ENCODE assay signal across 8 cellular contexts in genomic region chr1:39214998-39215873, GRCh38. TPM values are rescaled to one million over a fixed set of nuclear protein-coding genes. Genes with fewer than 3 reads are reported as not detected.
DNase-seq lines count a peak whose midpoint lies in the region; ATAC-seq, FAIRE-seq and TF ChIP-seq lines count a peak whose summit lies in the region.

No MANE protein-coding gene starts in this region.

- H3K79me2 ChIP-seq in neural progenitor cell (ENCODE audit: low read depth) = peaks cover 86% of the 10 kb centered on the region

- H3K27ac ChIP-seq in colonic mucosa (peak overlapping the region; percentile 16), neural progenitor cell (peak overlapping the region; percentile 95)

- H3K27me3 ChIP-seq in colonic mucosa = no peaks in the 10 kb centered on the region
- no peaks in the 10 kb centered on the region for H3K27me3 ChIP-seq in neural progenitor cell

- peaks cover 33% of the 10 kb centered on the region for H3F3A ChIP-seq in neural progenitor cell (ENCODE audit: low read depth)

- H3K9me3 ChIP-seq in colonic mucosa (no peaks in the 10 kb centered on the region), neural progenitor cell (ENCODE audit: low read depth) (no peaks in the 10 kb centered on the region)

- H3K4me1 ChIP-seq in colonic mucosa = peaks cover 11% of the 10 kb centered on the region
- H3K4me1 ChIP-seq in neural progenitor cell = peaks cover 47% of the 10 kb centered on the region

- TF ChIP-seq CTCF in colonic mucosa (IDR thresholded peaks at IDR 0.05) = no peak
- TF ChIP-seq CTCF in neural progenitor cell (IDR thresholded peaks at IDR 0.05) = no peak

- peak overlapping the region; percentile 5 for H3K4me3 ChIP-seq in colonic mucosa
- no peak overlapping the region for H3K4me3 ChIP-seq in neural progenitor cell

- H3K4me3 Mint-ChIP-seq in neural progenitor cell = no peak overlapping the region

- H3K27ac Mint-ChIP-seq in neural progenitor cell = no peak overlapping the region

- FAIRE-seq in urothelium cell line (lab: Jason Lieb, UNC) = no peak

- no peaks in the 10 kb centered on the region for H3K9me3 Mint-ChIP-seq in neural progenitor cell

- peak overlapping the region; percentile 67 for H3K4me2 ChIP-seq in neural progenitor cell

- peaks cover 46% of the 10 kb centered on the region for H4K20me1 ChIP-seq in neural progenitor cell (ENCODE audit: low read depth)

- DNase-seq in SKM-1 treated with dmso at 0.1 percent for 144 hours (lab: John Stamatoyannopoulos, UW; ENCODE audit: unreplicated experiment) (peak; percentile 83), colonic mucosa (peak; percentile 41), neural progenitor cell (ENCODE audit: low spot score) (peak; percentile 9), GM19240 (ENCODE audit: insufficient read length, low spot score) (no peak), occipital lobe (lab: John Stamatoyannopoulos, UW) (no peak), urothelium cell line (ENCODE audit: low spot score) (no peak)

- H3K36me3 ChIP-seq in colonic mucosa (no peaks in the 10 kb centered on the region), neural progenitor cell (no peaks in the 10 kb centered on the region)

- peak overlapping the region; percentile 35 to 49 for H3K9ac ChIP-seq in colonic mucosa (ENCODE audit: low read depth in 2 of 2, low read length in 2 of 2)
- H3K9ac ChIP-seq in neural progenitor cell = no peak overlapping the region

- peak; percentile 56 for ATAC-seq in GM18861 (IDR thresholded peaks at IDR 0.05; ENCODE audit: unreplicated experiment)
- ATAC-seq in HG02885 (IDR thresholded peaks at IDR 0.05; ENCODE audit: poor library complexity, unreplicated experiment) = peak; percentile 64

- peaks cover 6% of the 10 kb centered on the region for H3K27me3 Mint-ChIP-seq in neural progenitor cell (ENCODE audit: insufficient read depth, low read depth)

- H2AFZ ChIP-seq in neural progenitor cell (replicated peaks) = no peak overlapping the region

- H3K36me3 Mint-ChIP-seq in neural progenitor cell = peaks cover 8% of the 10 kb centered on the region

- intact Hi-C loops in colonic mucosa (cut with DNase I) = no loop called here

- peaks cover 35% of the 10 kb centered on the region for H3K4me1 Mint-ChIP-seq in neural progenitor cell

RNA-seq across cellular contexts. Expression of gene MACF1, which starts 10.7 kb away (rescaled TPM):
- total RNA-seq in colonic mucosa (100 to 1,000 TPM; 107 to 148 TPM), neural progenitor cell (ENCODE audit: low replicate concordance) (203 and 222 TPM in 2 replicates), occipital lobe (341 TPM)

Comparison
In these comparisons a context has a peak if more than half of its experiments do, and no peak if none do; other contexts are left out.
1. DNase-seq: peak in SKM-1 treated with dmso at 0.1 percent for 144 hours (single experiment), colonic mucosa (single experiment) and neural progenitor cell (single experiment); none in GM19240 (single experiment), occipital lobe (single experiment) and urothelium cell line (single experiment).